Comparison of ENCODE assay signal across 5 cellular contexts in the genomic region with DNA sequence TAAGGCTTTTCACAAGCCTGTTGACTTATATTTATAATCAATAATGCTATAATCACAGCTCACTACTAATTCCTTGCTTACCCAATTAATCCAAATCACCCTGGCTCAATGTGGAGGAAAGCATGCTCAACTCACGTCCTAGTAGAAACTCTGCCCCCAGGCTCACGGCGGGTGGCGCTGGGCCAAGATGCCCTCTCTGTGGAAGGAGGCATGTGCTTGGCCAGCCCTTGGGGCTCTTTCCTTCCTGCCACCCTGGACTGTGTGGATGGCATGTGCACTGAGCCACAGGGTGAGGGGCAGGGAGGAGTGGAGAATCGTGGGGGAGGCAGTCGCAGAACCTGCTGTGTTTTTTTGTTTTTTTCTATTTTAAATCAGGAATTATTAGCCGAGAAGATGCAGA.
"Had no signal": no experiment of that assay in that cellular context is flagged by ENCODE, and none has a peak within 500 bp of the region (broad histone marks: within the 10 kb centered on the region; RNA-seq: fewer than 3 reads in every experiment).

No MANE protein-coding gene starts in this region.

- H3K4me3 Mint-ChIP-seq: GM23338, H9 had no signal

- DNase-seq: H9, HCEC 1CT, IMR-90 had no signal

- H3K4me3 ChIP-seq: GM23338, K562 had no signal

- H3K27ac Mint-ChIP-seq: GM23338, H9 had no signal

- ATAC-seq: GM23338, K562 had no signal
